26 cellular contexts compared by ENCODE assay signal in the genomic region with DNA sequence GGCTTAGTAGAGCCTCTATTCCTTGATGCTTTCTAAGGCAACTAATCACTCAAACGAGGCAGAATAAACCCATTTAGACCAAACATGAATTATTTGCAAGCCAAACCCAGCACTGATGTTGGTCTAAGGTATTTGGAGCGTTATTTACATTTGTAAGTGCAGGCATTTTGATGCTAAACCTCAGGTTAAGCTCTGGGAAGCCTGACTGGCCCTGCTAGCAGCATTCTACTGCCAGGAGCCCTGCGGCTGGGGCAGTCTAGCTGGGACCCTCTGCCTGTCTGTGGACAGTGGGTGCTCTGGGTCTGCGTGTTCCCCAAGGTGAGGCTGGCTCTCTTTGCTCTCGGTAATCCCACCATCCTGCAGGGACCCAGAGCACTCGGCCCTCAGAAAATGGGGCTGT.
DNase-seq lines count a peak whose midpoint lies in the region; FAIRE-seq and TF ChIP-seq lines count a peak whose summit lies in the region.
"Had no signal": no experiment of that assay in that cellular context is flagged by ENCODE, and none has a peak within 500 bp of the region (broad histone marks: within the 10 kb centered on the region; RNA-seq: fewer than 3 reads in every experiment).

No MANE protein-coding gene starts in this region.

- H2AK5ac ChIP-seq in H9 (ENCODE audit: insufficient read length, low read length) (no peak overlapping the region), H1 (ENCODE audit: low read depth, low read length) (0 out of 2 replicates have a peak overlapping the region, but pooled peaks have one; percentile 66), trophoblast cell (ENCODE audit: low read length) (no peak overlapping the region)

- peaks cover 5% of the 10 kb centered on the region for H3K27me3 Mint-ChIP-seq in H9 (ENCODE audit: low read depth)

- H2BK12ac ChIP-seq in H9 (ENCODE audit: insufficient read length, low read depth, low read length) (no peak overlapping the region), H1 (ENCODE audit: low read depth, low read length) (peak overlapping the region; percentile 99; the same call in 1 of the 2 replicates), trophoblast cell (ENCODE audit: low read length) (no peak overlapping the region)

- H3K56ac ChIP-seq in H9 (ENCODE audit: insufficient read length, low read depth, low read length) (no peak overlapping the region), H1 (replicated peaks; ENCODE audit: insufficient read length, low read depth, low read length) (peak overlapping the region; percentile 57)

- CTCF ChIA-PET in H1 (lab: Charles Lee; ENCODE audit: partially characterized antibody): interaction anchor here (0.8 to 1.6 kb wide), 5 partner anchors 9 to 190 kb away, joined by 3 read pairs; no protein-coding TSS in a partner anchor

- TF ChIP-seq RAD21 in H1 (IDR thresholded peaks at IDR 0.05 in 1 of 2, conservative IDR thresholded peaks at IDR 0.05 in 1 of 2; ENCODE audit: low read depth in 2 of 2, low read length in 2 of 2): no peak

- H3K18ac ChIP-seq in H9 (ENCODE audit: insufficient read length, low read depth, low read length) (peak overlapping the region; percentile 52), H1 (ENCODE audit: extremely low read depth, low read length) (peak overlapping the region; percentile 98), trophoblast cell (ENCODE audit: low read length) (no peak overlapping the region)

- WGBS in H9 (ENCODE audit: extremely low coverage, insufficient read length, low lambda C conversion rate): no CpG with 5 or more reads among the region's 6 CpGs
- 14% methylated on average over 6 of the region's 6 CpGs; no CpG with 5 or more reads in 1 of the 2 experiments for WGBS in H1 (ENCODE audit: extremely low coverage in 1 of 2, insufficient coverage in 1 of 2, insufficient read length in 1 of 2, insufficient replicate concordance in 2 of 2, low coverage in 1 of 2, low lambda C conversion rate in 2 of 2, missing lambda C conversion rate in 1 of 2), 2 experiments
- WGBS in testis, 2 donors: 82 to 94% methylated on average over 5 to 6 of the region's 6 CpGs
- 72 to 73% methylated on average over 6 of the region's 6 CpGs for WGBS in GM23248 (ENCODE audit: low coverage in 1 of 2, low lambda C conversion rate in 2 of 2, missing lambda C conversion rate in 2 of 2), 2 experiments
- no CpG with 5 or more reads among the region's 6 CpGs for WGBS in trophoblast cell (ENCODE audit: extremely low coverage, insufficient coverage, insufficient read length)

- H2BK120ac ChIP-seq in H9 (ENCODE audit: low read depth, low read length, poor library complexity, severe bottlenecking) (no peak overlapping the region), H1 (replicated peaks; ENCODE audit: low read depth, low read length) (peak overlapping the region; percentile 97), trophoblast cell (ENCODE audit: insufficient read depth, low read length, poor library complexity) (no peak overlapping the region)

- peaks cover 10% of the 10 kb centered on the region; the same call in 1 of the 2 replicates for H3K4me1 ChIP-seq in H9 (ENCODE audit: insufficient read depth, low read length)
- peaks cover 14 to 45% (median 30%) of the 10 kb centered on the region in 4 experiments for H3K4me1 ChIP-seq in H1 (replicated peaks in 1 of 4; ENCODE audit: control insufficient read depth in 3 of 4, insufficient read depth in 4 of 4, low read length in 3 of 4)
- peaks cover 38% of the 10 kb centered on the region for H3K4me1 ChIP-seq in testis
- no peaks in the 10 kb centered on the region for H3K4me1 ChIP-seq in GM23248 (ENCODE audit: insufficient read depth)
- peaks cover 7 to 16% of the 10 kb centered on the region in 2 experiments for H3K4me1 ChIP-seq in trophoblast cell (ENCODE audit: control insufficient read depth in 1 of 2, insufficient read depth in 2 of 2, low read length in 2 of 2)
- peaks cover 7% of the 10 kb centered on the region for H3K4me1 ChIP-seq in vagina
- H3K4me1 ChIP-seq: psoas muscle had no signal

- no peak overlapping the region for H3T11ph ChIP-seq in H9 (ENCODE audit: low read length)

- H4K12ac ChIP-seq in trophoblast cell (ENCODE audit: low read depth, low read length): no peak overlapping the region

- H4K8ac ChIP-seq in H9 (replicated peaks; ENCODE audit: insufficient read length, low read depth, low read length) (no peak overlapping the region), H1 (ENCODE audit: extremely low read depth, insufficient read depth, low read length) (no peak overlapping the region), trophoblast cell (ENCODE audit: low read depth, low read length) (no peak overlapping the region)

- DNase-seq in H9 (peak; percentile 68), H1 (ENCODE audit: low read depth in 1 of 2, low spot score in 2 of 2) (peak; percentile 53 to 58), islet precursor cell (peak; percentile 49), testis (peak; percentile 5), GM23248 (no peak), trophoblast cell (no peak), vagina (ENCODE audit: extremely low spot score in 2 of 2) (no peak)
- DNase-seq: activated CD4-positive, alpha-beta T cell treated with anti-CD3 and anti-CD28 coated beads for 48 hours; activated naive CD8-positive, alpha-beta T cell treated with anti-CD3 and anti-CD28 coated beads, Interleukin-2, amount 50 U/mL, for 24 hours; activated T-cell treated with anti-CD3 and anti-CD28 coated beads, Interleukin-2, amount 50 U/mL, for 4 hours; COR-L47; DMS53; hypothalamus; IMR-90; left cardiac atrium; NCI-H1048; NCI-H1694 treated with DMSO at 0.1 percent for 48 hours; NCI-H510A treated with DMSO at 0.1 percent for 48 hours; NK-92 treated with Interleukin-12 subunit alpha and Interleukin-12 subunit beta, amount 100 ng/mL, for 24 hours; psoas muscle; SHP77 had no signal

- H3K23ac ChIP-seq in H9 (ENCODE audit: insufficient read length, low read depth, low read length) (no peak overlapping the region), H1 (ENCODE audit: insufficient read length) (no peak overlapping the region), trophoblast cell (ENCODE audit: low read length) (no peak overlapping the region)

- H3K27me3 ChIP-seq in H9 (ENCODE audit: insufficient read depth, low read length) (no peaks in the 10 kb centered on the region), H1 (replicated peaks in 1 of 4; ENCODE audit: control insufficient read depth in 3 of 4, extremely low read depth in 1 of 4, insufficient read depth in 3 of 4, low read length in 3 of 4) (no peaks in the 10 kb centered on the region; a peak in 1 of 7 replicates), testis (no peaks in the 10 kb centered on the region), GM23248 (replicated peaks; ENCODE audit: insufficient read depth) (no peaks in the 10 kb centered on the region), trophoblast cell (ENCODE audit: insufficient read depth, low read length) (no peaks in the 10 kb centered on the region), vagina (no peaks in the 10 kb centered on the region)
- H3K27me3 ChIP-seq: dorsolateral prefrontal cortex had no signal

- peak overlapping the region; percentile 57; the same call in 1 of the 2 replicates for H3K14ac ChIP-seq in H9 (ENCODE audit: insufficient read depth, low read length)
- H3K14ac ChIP-seq in H1 (ENCODE audit: insufficient read length): no peak overlapping the region
- no peak overlapping the region for H3K14ac ChIP-seq in trophoblast cell (ENCODE audit: low read length)

- H2BK20ac ChIP-seq in H9 (ENCODE audit: low read depth, low read length, poor library complexity, severe bottlenecking): no peak overlapping the region
- H2BK20ac ChIP-seq in H1 (ENCODE audit: low read length): peak overlapping the region; percentile 99

- no peaks in the 10 kb centered on the region for H3K79me1 ChIP-seq in H9 (ENCODE audit: insufficient read depth, low read depth, low read length, poor library complexity, severe bottlenecking)
- no peaks in the 10 kb centered on the region for H3K79me1 ChIP-seq in H1 (ENCODE audit: low read depth, low read length)
- peaks cover 2% of the 10 kb centered on the region for H3K79me1 ChIP-seq in trophoblast cell (ENCODE audit: low read length)

- H3K4ac ChIP-seq in H9 (ENCODE audit: low read depth, low read length) (no peak overlapping the region), H1 (replicated peaks; ENCODE audit: insufficient read length, low read depth, low read length) (peak overlapping the region; percentile 64), trophoblast cell (ENCODE audit: low read depth, low read length) (no peak overlapping the region)

- no peak for TF ChIP-seq EP300 in H1 (IDR thresholded peaks at IDR 0.05; ENCODE audit: borderline replicate concordance in 1 of 2, low read depth in 2 of 2, low read length in 2 of 2)

- H4K5ac ChIP-seq in H9 (ENCODE audit: insufficient read length, low read depth, low read length): no peak overlapping the region
- H4K5ac ChIP-seq in H1 (ENCODE audit: insufficient read length, low read depth, low read length): peak overlapping the region; percentile 41

- no peak overlapping the region for H2BK15ac ChIP-seq in H9 (ENCODE audit: low read depth, low read length)
- peak overlapping the region; percentile 54; the same call in 1 of the 2 replicates for H2BK15ac ChIP-seq in H1 (ENCODE audit: low read length)

- no peaks in the 10 kb centered on the region for H3K79me2 ChIP-seq in H9 (ENCODE audit: insufficient read depth, low read length)
- no peaks in the 10 kb centered on the region for H3K79me2 ChIP-seq in H1 (ENCODE audit: control insufficient read depth in 1 of 2, insufficient read depth in 2 of 2, low read length in 2 of 2)
- H3K79me2 ChIP-seq in GM23248 (ENCODE audit: insufficient read depth): no peaks in the 10 kb centered on the region
- no peaks in the 10 kb centered on the region for H3K79me2 ChIP-seq in trophoblast cell (ENCODE audit: control insufficient read depth, insufficient read depth, low read length, poor library complexity)

- H4K91ac ChIP-seq in H9 (ENCODE audit: insufficient read length, low read depth, low read length): no peak overlapping the region
- peak overlapping the region; percentile 84 for H4K91ac ChIP-seq in H1 (replicated peaks; ENCODE audit: insufficient read length, low read length)
- H4K91ac ChIP-seq in trophoblast cell (ENCODE audit: low read depth, low read length): no peak overlapping the region

- H2AFZ ChIP-seq in H9 (ENCODE audit: low read length) (no peak overlapping the region), H1 (ENCODE audit: low read length) (no peak overlapping the region), GM23248 (no peak overlapping the region), trophoblast cell (ENCODE audit: insufficient read depth, low read length, poor library complexity) (no peak overlapping the region)

- intact Hi-C loops in testis (cut with DNase I; ENCODE audit: low total_unique reads): no loop called here
- intact Hi-C loops in vagina (cut with DNase I): no loop called here

- in situ Hi-C loops in GM23248 (cut with MboI): no loop called here

- H3K9me2 ChIP-seq in GM23248 (ENCODE audit: insufficient read depth): no peaks in the 10 kb centered on the region

- no peak for TF ChIP-seq CTCF in H9 (conservative IDR thresholded peaks at IDR 0.05)
- TF ChIP-seq CTCF in H1 (IDR thresholded peaks at IDR 0.05; ENCODE audit: control extremely low read depth in 1 of 3, insufficient read depth in 1 of 3, low read depth in 1 of 3, low read length in 3 of 3): no peak
- no peak for TF ChIP-seq CTCF in testis (IDR thresholded peaks at IDR 0.05)
- no peak for TF ChIP-seq CTCF in vagina (IDR thresholded peaks at IDR 0.05)

- peak; percentile 60 for FAIRE-seq in H1 (lab: Jason Lieb, UNC)
- FAIRE-seq: endothelial cell of umbilical vein had no signal

- H3K4me3 Mint-ChIP-seq in H9: peak overlapping the region; percentile 7 to 32; a peak in 3 of 5 replicates
- H3K4me3 Mint-ChIP-seq: activated naive CD8-positive, alpha-beta T cell treated with anti-CD3 and anti-CD28 coated beads, Interleukin-2, amount 50 U/mL, for 24 hours; activated T-cell treated with anti-CD3 and anti-CD28 coated beads, Interleukin-2, amount 50 U/mL, for 4 hours; central memory CD8-positive, alpha-beta T cell; stimulated activated naive CD8-positive, alpha-beta T cell treated with anti-CD3 and anti-CD28 coated beads, Interleukin-15, Interleukin-2, amounts not matched to agents 100 ng/mL and 50 ng/mL, for 24 hours had no signal

- H2BK5ac ChIP-seq in H9 (ENCODE audit: insufficient read length, low read length) (no peak overlapping the region), H1 (ENCODE audit: low read depth, low read length) (peak overlapping the region; percentile 99), trophoblast cell (ENCODE audit: low read depth, low read length, poor library complexity) (no peak overlapping the region)

- H3K9me3 Mint-ChIP-seq in H9: peaks cover 0 to 3% of the 10 kb centered on the region in 2 experiments; a peak in 3 of 5 replicates
- H3K9me3 Mint-ChIP-seq: activated naive CD8-positive, alpha-beta T cell treated with anti-CD3 and anti-CD28 coated beads, Interleukin-2, amount 50 U/mL, for 24 hours; activated T-cell treated with anti-CD3 and anti-CD28 coated beads, Interleukin-2, amount 50 U/mL, for 4 hours; stimulated activated naive CD8-positive, alpha-beta T cell treated with anti-CD3 and anti-CD28 coated beads, Interleukin-15, Interleukin-2, amounts not matched to agents 100 ng/mL and 50 ng/mL, for 24 hours had no signal

- peaks cover 70 to 71% of the 10 kb centered on the region in 2 experiments for H3K4me1 Mint-ChIP-seq in H9
- H3K4me1 Mint-ChIP-seq: activated naive CD8-positive, alpha-beta T cell treated with anti-CD3 and anti-CD28 coated beads, Interleukin-2, amount 50 U/mL, for 24 hours; central memory CD8-positive, alpha-beta T cell had no signal

- H3K4me3 ChIP-seq in H1 (ENCODE audit: extremely low read depth in 1 of 4, insufficient read depth in 2 of 4, low read depth in 3 of 4, low read length in 4 of 4): peak overlapping the region in 3 of 4 experiments; percentile 24 to 42 (median 36); a peak in 6 of 8 replicates
- H3K4me3 ChIP-seq in testis: no peak overlapping the region
- no peak overlapping the region for H3K4me3 ChIP-seq in GM23248
- no peak overlapping the region for H3K4me3 ChIP-seq in trophoblast cell (ENCODE audit: low read depth, low read length)
- no peak overlapping the region for H3K4me3 ChIP-seq in vagina
- H3K4me3 ChIP-seq: dorsolateral prefrontal cortex, psoas muscle, tibial artery had no signal

- no peak overlapping the region for H3K9ac ChIP-seq in H9 (ENCODE audit: extremely low read depth, insufficient read length, low read length)
- no peak overlapping the region for H3K9ac ChIP-seq in H1 (replicated peaks in 1 of 4; ENCODE audit: extremely low read depth in 1 of 4, low read depth in 3 of 4, low read length in 3 of 4)
- no peak overlapping the region for H3K9ac ChIP-seq in GM23248
- no peak overlapping the region for H3K9ac ChIP-seq in trophoblast cell (ENCODE audit: low read length)

- peak overlapping the region; percentile 49 to 97 (median 93) for H3K27ac Mint-ChIP-seq in H9
- H3K27ac Mint-ChIP-seq: activated naive CD8-positive, alpha-beta T cell treated with anti-CD3 and anti-CD28 coated beads, Interleukin-2, amount 50 U/mL, for 24 hours; stimulated activated naive CD8-positive, alpha-beta T cell treated with anti-CD3 and anti-CD28 coated beads, Interleukin-15, Interleukin-2, amounts not matched to agents 100 ng/mL and 50 ng/mL, for 24 hours had no signal

- H3K9me3 ChIP-seq in H9 (ENCODE audit: control insufficient read depth, low read depth, low read length) (no peaks in the 10 kb centered on the region), H1 (ENCODE audit: insufficient read depth in 2 of 2, low read depth in 1 of 2, low read length in 1 of 2) (peaks cover 0 to 4% of the 10 kb centered on the region in 2 experiments; a peak in 1 of 4 replicates), testis (no peaks in the 10 kb centered on the region), GM23248 (ENCODE audit: low read depth) (no peaks in the 10 kb centered on the region), trophoblast cell (ENCODE audit: insufficient read depth, low read depth, low read length) (no peaks in the 10 kb centered on the region), vagina (no peaks in the 10 kb centered on the region)
- H3K9me3 ChIP-seq: psoas muscle had no signal

- no peaks in the 10 kb centered on the region for H3F3A ChIP-seq in GM23248 (ENCODE audit: insufficient read depth)

- H4K20me1 ChIP-seq in H9 (ENCODE audit: control insufficient read depth, insufficient read depth, insufficient read length): no peaks in the 10 kb centered on the region
- no peaks in the 10 kb centered on the region for H4K20me1 ChIP-seq in H1 (replicated peaks in 1 of 2; ENCODE audit: control insufficient read depth in 1 of 2, insufficient read depth in 2 of 2, low read length in 2 of 2)
- H4K20me1 ChIP-seq in GM23248 (ENCODE audit: insufficient read depth): no peaks in the 10 kb centered on the region

- H3K27ac ChIP-seq in H9 (ENCODE audit: insufficient read length, low read depth, low read length) (peak overlapping the region; percentile 28), H1 (ENCODE audit: low read depth, low read length) (peak overlapping the region; percentile 63; the same call in 1 of the 2 replicates), testis (no peak overlapping the region), GM23248 (no peak overlapping the region), trophoblast cell (ENCODE audit: low read depth, low read length) (no peak overlapping the region), vagina (no peak overlapping the region)
- H3K27ac ChIP-seq: dorsolateral prefrontal cortex, psoas muscle, tibial artery had no signal

- POLR2A ChIA-PET in H1 (lab: Charles Lee; ENCODE audit: partially characterized antibody): interaction anchor here (0.9 to 1.6 kb wide), 4 partner anchors 12 to 35 kb away, joined by 3 to 4 read pairs (median 3); no protein-coding TSS in a partner anchor

- H3K36me3 Mint-ChIP-seq in H9 (ENCODE audit: insufficient read depth in 1 of 3, low read depth in 3 of 3): peaks cover 0 to 3% (median 0%) of the 10 kb centered on the region in 3 experiments; a peak in 1 of 7 replicates

- H3K23me2 ChIP-seq in H9 (ENCODE audit: insufficient read length, low read depth, low read length, poor library complexity, severe bottlenecking): no peaks in the 10 kb centered on the region
- no peaks in the 10 kb centered on the region for H3K23me2 ChIP-seq in H1 (ENCODE audit: low read depth, low read length)

- peak overlapping the region; percentile 14 for H3K4me2 ChIP-seq in H9 (ENCODE audit: insufficient read depth, insufficient read length, low read length)
- peak overlapping the region; percentile 38 to 64 for H3K4me2 ChIP-seq in H1 (ENCODE audit: insufficient read depth in 1 of 2, low read depth in 2 of 2, low read length in 2 of 2)
- H3K4me2 ChIP-seq in GM23248 (ENCODE audit: unreplicated experiment): no peak overlapping the region
- H3K4me2 ChIP-seq in trophoblast cell (ENCODE audit: low read length): no peak overlapping the region

- TF ChIP-seq POLR2A in H1 (IDR thresholded peaks at IDR 0.05; ENCODE audit: control extremely low read depth in 1 of 2, low read depth in 2 of 2, low read length in 2 of 2) (no peak), testis (IDR thresholded peaks at IDR 0.05) (no peak), vagina (IDR thresholded peaks at IDR 0.05) (no peak)

- H3K36me3 ChIP-seq in H1 (ENCODE audit: control insufficient read depth in 2 of 4, insufficient read depth in 4 of 4, low read length in 3 of 4): no peaks in the 10 kb centered on the region
- no peaks in the 10 kb centered on the region for H3K36me3 ChIP-seq in testis (ENCODE audit: low read depth, missing control alignments)
- no peaks in the 10 kb centered on the region for H3K36me3 ChIP-seq in GM23248 (ENCODE audit: low read depth)
- no peaks in the 10 kb centered on the region for H3K36me3 ChIP-seq in trophoblast cell (ENCODE audit: control insufficient read depth in 1 of 2, insufficient read depth in 2 of 2, low read length in 2 of 2)
- H3K36me3 ChIP-seq in vagina: no peaks in the 10 kb centered on the region
- H3K36me3 ChIP-seq: tibial artery had no signal

Comparison
In these comparisons a context has a peak if more than half of its experiments do, and no peak if none do; other contexts are left out.
1. DNase-seq: peak in H9 (single experiment), H1 (2 of 2), islet precursor cell (single experiment) and testis (single experiment); none in GM23248 (single experiment), trophoblast cell (0 of 2) and vagina (0 of 2).
2. H3K27ac ChIP-seq: peak in H9 (single experiment) and H1 (single experiment); none in testis (0 of 2), GM23248 (single experiment), trophoblast cell (single experiment) and vagina (single experiment).
3. H3K4me2 ChIP-seq: peak in H9 (single experiment) and H1 (2 of 2); none in GM23248 (single experiment) and trophoblast cell (single experiment).
4. H3K4me3 ChIP-seq: peak in H1 (3 of 4); none in testis (0 of 2), GM23248 (single experiment), trophoblast cell (single experiment) and vagina (0 of 2).